In the genomic region with DNA sequence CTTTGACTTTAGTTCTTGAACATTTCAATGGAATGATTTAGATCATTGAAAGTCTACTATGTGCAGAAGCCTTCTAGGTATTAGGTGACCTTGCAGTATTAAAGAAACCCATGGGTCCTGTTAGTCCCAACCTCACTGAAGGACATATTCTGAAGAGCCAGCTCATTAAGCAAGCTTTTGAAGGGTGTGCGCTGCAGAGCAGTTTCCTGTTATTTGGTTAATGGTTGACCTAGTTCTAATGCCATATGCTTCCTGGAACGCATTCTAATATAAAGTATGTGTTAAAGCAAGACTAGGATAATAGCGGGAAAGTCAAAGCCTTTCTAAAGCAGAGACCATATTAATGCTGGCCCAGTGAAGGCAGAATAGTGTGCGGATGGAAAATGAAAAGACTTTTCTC, we compare ENCODE assay signal across 24 cellular contexts. TPM values are rescaled to one million over a fixed set of nuclear protein-coding genes. Genes with fewer than 3 reads are reported as not detected.
DNase-seq lines count a peak whose midpoint lies in the region; ATAC-seq, FAIRE-seq and TF ChIP-seq lines count a peak whose summit lies in the region.
"Had no signal": no experiment of that assay in that cellular context is flagged by ENCODE, and none has a peak within 500 bp of the region (broad histone marks: within the 10 kb centered on the region; RNA-seq: fewer than 3 reads in every experiment).

No MANE protein-coding gene starts in this region.

- H3K4me3 ChIP-seq in RWPE2 (ENCODE audit: severe bottlenecking) (no peak overlapping the region), psoas muscle (no peak overlapping the region)
- H3K4me3 ChIP-seq: sigmoid colon, SJSA1, thyroid gland had no signal

- H3K27me3 ChIP-seq in RWPE2 (ENCODE audit: insufficient read depth, poor library complexity, severe bottlenecking) (no peaks in the 10 kb centered on the region), psoas muscle (ENCODE audit: insufficient read depth in 3 of 3, low read length in 2 of 3) (no peaks in the 10 kb centered on the region)
- H3K27me3 ChIP-seq: brain microvascular endothelial cell, sigmoid colon, SJSA1, thyroid gland had no signal

- 84 to 86% (median 85%) methylated on average over 4 of the region's 4 CpGs for WGBS in psoas muscle, 3 donors

- H3K9me3 ChIP-seq in RWPE2 (ENCODE audit: severe bottlenecking) (no peaks in the 10 kb centered on the region), psoas muscle (no peaks in the 10 kb centered on the region)
- H3K9me3 ChIP-seq: sigmoid colon, SJSA1, thyroid gland had no signal

- H3K27ac ChIP-seq in RWPE2 (ENCODE audit: poor library complexity, severe bottlenecking) (peak overlapping the region; percentile 97), psoas muscle (peak overlapping the region; percentile 89)
- H3K27ac ChIP-seq: brain microvascular endothelial cell, KMS-11, SJSA1 had no signal

- no peak for ATAC-seq in RWPE2 (ENCODE audit: low read depth)
- peak; percentile 34 for ATAC-seq in left colon
- ATAC-seq in psoas muscle, result no peak
- no peak for ATAC-seq in HG02970 (IDR thresholded peaks at IDR 0.05; ENCODE audit: low FRiP score, unreplicated experiment)
- no peak for ATAC-seq in GM21447 (IDR thresholded peaks at IDR 0.05; ENCODE audit: unreplicated experiment)
- ATAC-seq: activated CD4-positive, alpha-beta T cell treated with anti-CD3 and anti-CD28 coated beads for 36 hours; left cardiac atrium; stimulated activated naive CD8-positive, alpha-beta T cell treated with anti-CD3 and anti-CD28 coated beads, Interleukin-15, amount 100 ng/mL, for 72 hours had no signal

- TF ChIP-seq CTCF in D721Med (IDR thresholded peaks at IDR 0.05; ENCODE audit: insufficient read depth, missing control alignments) (no peak), RWPE2 (IDR thresholded peaks at IDR 0.05; ENCODE audit: poor library complexity, severe bottlenecking) (no peak), psoas muscle (IDR thresholded peaks at IDR 0.05) (no peak)

- DNase-seq in D721Med (ENCODE audit: insufficient read length, low spot score) (no peak), RWPE2 (ENCODE audit: low spot score) (no peak), left colon (no peak), psoas muscle (no peak), AML-193 (lab: John Stamatoyannopoulos, UW) (no peak)
- no peak for DNase-seq in activated CD4-positive, alpha-beta T cell treated with anti-CD3 and anti-CD28 coated beads for 4 hours
- DNase-seq: activated CD4-positive, alpha-beta T cell treated with anti-CD3 and anti-CD28 coated beads for 36 hours; activated naive CD4-positive, alpha-beta T cell treated with Interleukin-2 at 50 U/mL for 16 hours; activated T-cell treated with anti-CD3 and anti-CD28 coated beads, Interleukin-2, amount 50 U/mL, for 48 hours; DMS79 treated with DMSO at 0.1 percent for 48 hours; left cardiac atrium; NCI-H1417 treated with DMSO at 0.1 percent for 48 hours; NCI-H526; sigmoid colon; stimulated activated naive CD8-positive, alpha-beta T cell treated with anti-CD3 and anti-CD28 coated beads, Interleukin-15, amount 100 ng/mL, for 72 hours; thyroid gland had no signal

- peaks cover 96% of the 10 kb centered on the region for H3K4me1 ChIP-seq in RWPE2 (ENCODE audit: insufficient read depth, poor library complexity, severe bottlenecking)
- peaks cover 93% of the 10 kb centered on the region for H3K4me1 ChIP-seq in psoas muscle

- peak; percentile 48 for FAIRE-seq in D721Med (lab: Jason Lieb, UNC)
- FAIRE-seq: colon, endometrium, H1 had no signal

- intact Hi-C loops in left colon (cut with DNase I, micrococcal nuclease), result no loop called here
- intact Hi-C loops in psoas muscle (cut with DNase I), result no loop called here

- H3K36me3 ChIP-seq in RWPE2 (ENCODE audit: low read depth) (peaks cover 4% of the 10 kb centered on the region; the same call in 1 of the 2 replicates), psoas muscle (ENCODE audit: insufficient read depth in 1 of 2, low read depth in 1 of 2) (no peaks in the 10 kb centered on the region)
- H3K36me3 ChIP-seq: brain microvascular endothelial cell, sigmoid colon, thyroid gland had no signal

RNA-seq across cellular contexts. Expression of gene ZNF462, which starts 20.1 kb away (rescaled TPM):
- total RNA-seq in left colon, result 10 to 100 TPM; 33.4 to 41.6 TPM
- 100 to 1,000 TPM in 1 of 4 donors, 10 to 100 TPM in 3; 16.3 to 102 (median 24.6) TPM for total RNA-seq in psoas muscle
- 1 to 10 TPM; 2.0 to 6.1 (median 2.5) TPM for polyA plus RNA-seq in psoas muscle
